In genomic region chr22:40631925-40632324, GRCh38 we compare ENCODE assay signal across 1 cellular context.
TF ChIP-seq lines count a peak whose summit lies in the region.

No MANE protein-coding gene starts in this region.

TF ChIP-seq in A549, 52 proteins besides CTCF, POLR2A, EP300 and RAD21 (continued from another document):
- no peak for TF ChIP-seq REST (IDR thresholded peaks at IDR 0.05)
- no peak for TF ChIP-seq RFX5 (IDR thresholded peaks at IDR 0.05)
- TF ChIP-seq CBX2 (IDR thresholded peaks at IDR 0.05; ENCODE audit: borderline replicate concordance, low read depth): no peak
- no peak for TF ChIP-seq POLR2AphosphoS2 (conservative IDR thresholded peaks at IDR 0.05; ENCODE audit: low read length)
- no peak for TF ChIP-seq FOSL2 (IDR thresholded peaks at IDR 0.05)
- no peak for TF ChIP-seq FOSL2 (CRISPR knock-in tag; IDR thresholded peaks at IDR 0.05)
- TF ChIP-seq FOSB (CRISPR knock-in tag; IDR thresholded peaks at IDR 0.05): no peak
- TF ChIP-seq EHF (CRISPR knock-in tag; IDR thresholded peaks at IDR 0.05): no peak
- no peak for TF ChIP-seq PBX3 (IDR thresholded peaks at IDR 0.05)
- no peak for TF ChIP-seq ZNF302 (CRISPR knock-in tag; IDR thresholded peaks at IDR 0.05)
- TF ChIP-seq HOXB5 (CRISPR knock-in tag; IDR thresholded peaks at IDR 0.05): no peak
- no peak for TF ChIP-seq RARB (CRISPR knock-in tag; IDR thresholded peaks at IDR 0.05)
- TF ChIP-seq ELK1 (IDR thresholded peaks at IDR 0.05; ENCODE audit: low read depth, low read length): no peak
